ENCODE assay signal across 8 cellular contexts in the genomic region with DNA sequence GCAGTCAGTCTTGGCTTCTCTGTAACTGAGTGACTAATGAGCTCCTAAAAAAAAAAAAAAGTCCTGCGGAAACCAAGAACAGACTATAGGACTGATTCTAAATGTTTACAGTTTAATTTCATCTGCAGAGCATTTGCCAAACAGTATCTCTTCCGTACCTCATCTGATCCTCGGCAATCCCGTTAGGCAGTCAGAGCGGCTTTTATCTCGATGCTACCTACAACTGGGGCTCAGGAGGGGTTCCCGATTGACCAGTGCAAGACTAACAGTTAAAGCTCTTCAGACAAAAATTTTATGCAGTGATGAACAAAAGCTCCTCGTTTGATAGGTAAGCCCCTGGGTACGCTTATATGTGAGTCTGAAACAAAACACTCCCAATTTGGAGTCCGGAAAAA. TPM values are rescaled to one million over a fixed set of nuclear protein-coding genes. Genes with fewer than 3 reads are reported as not detected.
DNase-seq lines count a peak whose midpoint lies in the region; ATAC-seq, FAIRE-seq and TF ChIP-seq lines count a peak whose summit lies in the region.

No MANE protein-coding gene starts in this region.

- TF ChIP-seq CTCF in K562 (IDR thresholded peaks at IDR 0.05 in 2 of 3, conservative IDR thresholded peaks at IDR 0.05 in 1 of 3; ENCODE audit: insufficient read depth in 2 of 3, low read depth in 1 of 3, low read length in 3 of 3) (no peak), lower lobe of right lung (IDR thresholded peaks at IDR 0.05) (no peak), uterus (IDR thresholded peaks at IDR 0.05) (no peak)

- FAIRE-seq in K562 (lab: Jason Lieb, UNC) = no peak

- H3K27me3 ChIP-seq in K562 (ENCODE audit: control insufficient read depth in 2 of 2, insufficient read depth in 2 of 2, low read length in 2 of 2) (no peaks in the 10 kb centered on the region), lower lobe of right lung (ENCODE audit: low read depth) (no peaks in the 10 kb centered on the region), uterus (no peaks in the 10 kb centered on the region)

- in situ Hi-C loops in K562 (cut with MboI) = no loop called here

- ATAC-seq in GM21515 (IDR thresholded peaks at IDR 0.05; ENCODE audit: unreplicated experiment) (peak; percentile 5), K562 (peak; percentile 32), lower lobe of right lung (peak in 1 of 2 donors; percentile 2)

- H3K4me1 ChIP-seq in K562 (replicated peaks in 1 of 2; ENCODE audit: control insufficient read depth in 2 of 2, insufficient read depth in 2 of 2, low read length in 2 of 2) = peaks cover 0 to 4% of the 10 kb centered on the region in 2 experiments; a peak in 4 of 5 replicates
- peaks cover 38% of the 10 kb centered on the region for H3K4me1 ChIP-seq in lower lobe of right lung
- H3K4me1 ChIP-seq in uterus = no peaks in the 10 kb centered on the region

- H3K36me3 ChIP-seq in K562 (ENCODE audit: control insufficient read depth, insufficient read depth, low read length) (peaks cover 5% of the 10 kb centered on the region; the same call in 1 of the 3 replicates), lower lobe of right lung (no peaks in the 10 kb centered on the region), uterus (no peaks in the 10 kb centered on the region)

- H3K9ac ChIP-seq in K562 (ENCODE audit: insufficient read depth in 1 of 2, low read depth in 2 of 2, low read length in 2 of 2) = peak overlapping the region; percentile 90 to 98; a peak in 3 of 4 replicates

- no peak for TF ChIP-seq EP300 in K562 (IDR thresholded peaks at IDR 0.05; ENCODE audit: low read length)

- intact Hi-C loops in K562 (cut with micrococcal nuclease) (no loop called here), lower lobe of right lung (cut with DNase I) (no loop called here), uterus (cut with DNase I; ENCODE audit: low total_unique reads) (no loop called here), posterior cingulate gyrus (cut with DNase I) (loop anchor here (10.0 kb wide), 1 partner anchor 413 kb away; no protein-coding TSS in a partner anchor)

- peak overlapping the region; percentile 97 for H3K27ac ChIP-seq in K562 (ENCODE audit: extremely low read depth, low read depth, low read length)
- H3K27ac ChIP-seq in lower lobe of right lung = peak overlapping the region; percentile 87
- H3K27ac ChIP-seq in uterus = peak overlapping the region; percentile 83 to 85

- 0% methylated on average over 10 of the region's 10 CpGs for WGBS in K562 (ENCODE audit: insufficient coverage, low coverage, missing lambda C conversion rate)

- no TSS peak for BruUV-seq in K562 (replicated peaks; lab: Mats Ljungman, UMichigan)

- CTCF ChIA-PET in K562 (lab: Yijun Ruan, JAX; ENCODE audit: low intra/inter-chr PET ratio) = no interaction called here

- peak overlapping the region; percentile 78 for H3K4me3 ChIP-seq in K562
- H3K4me3 ChIP-seq in lower lobe of right lung = peak overlapping the region; percentile 63
- peak overlapping the region; percentile 42 to 44 for H3K4me3 ChIP-seq in uterus

- H3K79me2 ChIP-seq in K562 (ENCODE audit: control insufficient read depth, insufficient read depth, low read length) = peaks cover 98% of the 10 kb centered on the region

- DNase-seq in COR-L47 (lab: John Stamatoyannopoulos, UW) = peak; percentile 6
- peak; percentile 65 for DNase-seq in NCI-H526 treated with DMSO at 0.1 percent for 48 hours (lab: John Stamatoyannopoulos, UW)
- DNase-seq in K562 (ENCODE audit: extremely low read depth in 1 of 4, low spot score in 3 of 4) = peak in 3 of 4 experiments; percentile 12 to 61 (median 20)
- no peak for DNase-seq in lower lobe of right lung
- DNase-seq in uterus = no peak
- no peak for DNase-seq in posterior cingulate gyrus
- DNase-seq in HK-2 (ENCODE audit: unreplicated experiment) = no peak

- no peaks in the 10 kb centered on the region for H4K20me1 ChIP-seq in K562 (replicated peaks; ENCODE audit: control insufficient read depth, insufficient read depth, low read length)

- H3K4me2 ChIP-seq in K562 (ENCODE audit: insufficient read depth, low read length) = peak overlapping the region; percentile 98

- no peak for TF ChIP-seq RAD21 in K562 (CRISPR knock-in tag; conservative IDR thresholded peaks at IDR 0.05 in 1 of 2, IDR thresholded peaks at IDR 0.05 in 1 of 2)

- H2AFZ ChIP-seq in K562 (ENCODE audit: low read depth, low read length) = peak overlapping the region; percentile 82

- TF ChIP-seq POLR2A in K562 (conservative IDR thresholded peaks at IDR 0.05) (no peak), uterus (IDR thresholded peaks at IDR 0.05) (no peak)

- H3K9me3 ChIP-seq in K562 (replicated peaks; ENCODE audit: control insufficient read depth, insufficient read depth, low read depth, low read length) (no peaks in the 10 kb centered on the region), lower lobe of right lung (no peaks in the 10 kb centered on the region), uterus (no peaks in the 10 kb centered on the region)

- POLR2A ChIA-PET in K562 (lab: Yijun Ruan, JAX) = interaction anchor here (0.6 to 2.8 kb wide), 6 partner anchors 10 to 45 kb away, joined by 3 to 21 read pairs (median 4); no protein-coding TSS in a partner anchor

- no peaks in the 10 kb centered on the region for H3K9me1 ChIP-seq in K562 (ENCODE audit: control insufficient read depth, insufficient read depth, low read length)

TF ChIP-seq in K562, 482 proteins besides CTCF, POLR2A, EP300 and RAD21 (continues in another document):
- TF ChIP-seq KDM5B (IDR thresholded peaks at IDR 0.05; ENCODE audit: insufficient replicate concordance, low read depth, low read length) = no peak
- peak; percentile 37 for TF ChIP-seq CHD1 (IDR thresholded peaks at IDR 0.05; ENCODE audit: low read length)
- TF ChIP-seq LEF1 (IDR thresholded peaks at IDR 0.05) = no peak

RNA-seq across cellular contexts. Expression of a gene that starts 0.6 kb away (rescaled TPM):
- 29.1 and 184 TPM in 2 replicates for total RNA-seq in K562 (2011; cell fraction: chromatin; rRNA removed; ENCODE audit: low replicate concordance)
- total RNA-seq in K562 (2011; cell fraction: nucleolus; rRNA removed) = 14.5 and 23.7 TPM in 2 replicates
- 44.7 and 45.4 TPM in 2 replicates for total RNA-seq in K562 (2011; cell fraction: nucleoplasm; rRNA removed)
- total RNA-seq in K562 (2014; rRNA removed) (15.1 and 16.4 TPM in 2 replicates), K562 (2014; rRNA removed; fragmentation: Illumina TruSeq; extraction: Trizol) (36.1 and 42.6 TPM in 2 replicates), K562 (2015; rRNA removed; fragmentation: Illumina TruSeq; extraction: Trizol) (29.6 and 32.9 TPM in 2 replicates), K562 (2021) (22.1 and 22.5 TPM in 2 replicates), lower lobe of right lung (2.4 TPM), uterus (10 to 100 TPM in 1 of 4 donors, under 1 TPM in 2, not detected in 1; 0.29 to 13.1 (median 0.43) TPM)
- polyA plus RNA-seq in K562 (2011; rRNA removed) (22.0 and 24.4 TPM in 2 replicates), K562 (2014; fragmentation: Illumina TruSeq; extraction: Trizol) (24.1 and 27.0 TPM in 2 replicates), K562 (2014; fragmentation: Nextera tagmentation; extraction: Ambion mirVana) (10 to 100 TPM; 20.8 to 24.3 TPM), K562 (2014; rRNA removed) (17.3 TPM in 2 replicates)
- polyA plus RNA-seq in K562 (2011; cell fraction: cytosol; rRNA removed) = 2.9 and 7.4 TPM in 2 replicates
- 14.0 and 23.7 TPM in 2 replicates for polyA plus RNA-seq in K562 (2011; cell fraction: nucleus; rRNA removed)
- 18.1 and 19.0 TPM in 2 replicates for polyA plus RNA-seq in K562 (2012)
- 66.0 and 74.0 TPM in 2 replicates for polyA minus RNA-seq in K562 (2011; rRNA and poly(A)+ RNA removed)
- polyA minus RNA-seq in K562 (2011; cell fraction: cytosol; rRNA and poly(A)+ RNA removed) = 12.3 and 14.2 TPM in 2 replicates
- 73.2 and 125 TPM in 2 replicates for polyA minus RNA-seq in K562 (2011; cell fraction: nucleus; rRNA and poly(A)+ RNA removed)

RNA-seq across cellular contexts. Expression of a gene that starts 0.9 kb away (rescaled TPM):
- 32.0 and 54.2 TPM in 2 replicates for total RNA-seq in K562 (2011; cell fraction: chromatin; rRNA removed; ENCODE audit: low replicate concordance)
- 11.5 and 16.8 TPM in 2 replicates for total RNA-seq in K562 (2011; cell fraction: nucleolus; rRNA removed)
- 26.0 and 39.6 TPM in 2 replicates for total RNA-seq in K562 (2011; cell fraction: nucleoplasm; rRNA removed)
- total RNA-seq in K562 (2014; rRNA removed) (10.4 and 10.7 TPM in 2 replicates), K562 (2014; rRNA removed; fragmentation: Illumina TruSeq; extraction: Trizol) (21.7 and 24.2 TPM in 2 replicates), K562 (2015; rRNA removed; fragmentation: Illumina TruSeq; extraction: Trizol) (15.9 and 16.1 TPM in 2 replicates), K562 (2021) (12.5 and 15.9 TPM in 2 replicates), lower lobe of right lung (15.2 TPM), uterus (10 to 100 TPM in 3 of 4 donors, 1 to 10 TPM in 1; 8.5 to 41.1 (median 17.0) TPM)
- polyA plus RNA-seq in K562 (2011; rRNA removed) (17.5 and 20.4 TPM in 2 replicates), K562 (2014; fragmentation: Illumina TruSeq; extraction: Trizol) (10.1 and 12.1 TPM in 2 replicates), K562 (2014; fragmentation: Nextera tagmentation; extraction: Ambion mirVana) (10 to 100 TPM; 19.1 to 20.9 TPM), K562 (2014; rRNA removed) (11.6 and 12.0 TPM in 2 replicates)
- polyA plus RNA-seq in K562 (2011; cell fraction: cytosol; rRNA removed) = 6.8 and 11.1 TPM in 2 replicates
- 13.2 and 14.6 TPM in 2 replicates for polyA plus RNA-seq in K562 (2011; cell fraction: nucleus; rRNA removed)
- polyA plus RNA-seq in K562 (2012) = 8.5 and 8.6 TPM in 2 replicates
- polyA minus RNA-seq in K562 (2011; rRNA and poly(A)+ RNA removed) = 32.8 and 40.0 TPM in 2 replicates
- polyA minus RNA-seq in K562 (2011; cell fraction: cytosol; rRNA and poly(A)+ RNA removed) = 10.6 and 13.9 TPM in 2 replicates
- 36.2 and 64.3 TPM in 2 replicates for polyA minus RNA-seq in K562 (2011; cell fraction: nucleus; rRNA and poly(A)+ RNA removed)

Comparison
In these comparisons a context has a peak if more than half of its experiments do, and no peak if none do; other contexts are left out.
1. DNase-seq: peak in COR-L47 (single experiment), NCI-H526 treated with DMSO at 0.1 percent for 48 hours (single experiment) and K562 (3 of 4); none in lower lobe of right lung (single experiment), uterus (0 of 2), posterior cingulate gyrus (0 of 10) and HK-2 (single experiment).
2. Peak in every context shown above with its lines, with median percentiles within 50 percentile points of each other: H3K27ac ChIP-seq and H3K4me3 ChIP-seq.